In genomic region chr13:66835040-66835628, GRCh38 we compare ENCODE assay signal across 8 cellular contexts.
A peak's percentile ranks its signal among the peaks of the same experiment; 100 is the strongest.
DNase-seq lines count a peak whose midpoint lies in the region; ATAC-seq and TF ChIP-seq lines count a peak whose summit lies in the region.

No MANE protein-coding gene starts in this region.

- no peak overlapping the region for H3K4me3 ChIP-seq in fibroblast of pulmonary artery (replicated peaks; ENCODE audit: low read depth, low read length)

- ATAC-seq in GM21528 (IDR thresholded peaks at IDR 0.05; ENCODE audit: low FRiP score, unreplicated experiment) (no peak), HG02870 (IDR thresholded peaks at IDR 0.05; ENCODE audit: unreplicated experiment) (no peak), GM18868 (IDR thresholded peaks at IDR 0.05; ENCODE audit: unreplicated experiment) (no peak), GM18519 (IDR thresholded peaks at IDR 0.05; ENCODE audit: low FRiP score, unreplicated experiment) (no peak)

- no peak for TF ChIP-seq CTCF in fibroblast of pulmonary artery (IDR thresholded peaks at IDR 0.05; ENCODE audit: low read length, missing control alignments)

- DNase-seq in Daoy (ENCODE audit: low read depth) (peak; percentile 12), NCI-H82 treated with DMSO at 0.1 percent for 48 hours (lab: John Stamatoyannopoulos, UW; ENCODE audit: unreplicated experiment) (peak; percentile 84), fibroblast of pulmonary artery (ENCODE audit: low read depth) (peak; percentile 66), occipital lobe (lab: John Stamatoyannopoulos, UW) (peak; percentile 48)

Comparison
In these comparisons a context has a peak if more than half of its experiments do, and no peak if none do; other contexts are left out.
1. DNase-seq: peak in every context shown above with its lines; median percentile 84 in NCI-H82 treated with DMSO at 0.1 percent for 48 hours; 66 in fibroblast of pulmonary artery; 48 in occipital lobe; 12 in Daoy.